ENCODE assay signal across 21 cellular contexts in the genomic region with DNA sequence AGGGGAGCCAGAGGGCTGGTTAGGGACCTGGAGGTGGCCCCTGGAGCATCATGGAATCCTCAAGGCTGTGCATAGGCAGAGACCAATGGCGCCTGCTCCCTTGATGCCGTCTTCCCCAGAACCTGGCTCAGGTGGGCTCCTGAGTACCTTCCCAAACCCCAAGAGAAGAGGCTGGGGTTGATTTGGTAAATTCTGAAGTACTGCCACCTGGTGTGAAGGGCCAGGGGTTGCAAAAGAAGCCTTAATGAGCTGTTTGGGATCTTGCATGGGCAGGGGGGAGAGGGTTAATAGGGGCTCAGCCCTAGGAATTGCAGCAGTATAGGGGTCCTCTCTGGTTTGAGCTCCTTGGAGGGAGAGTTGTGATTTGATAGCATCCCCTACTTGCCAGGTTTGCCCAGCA. TPM values are rescaled to one million over a fixed set of nuclear protein-coding genes. Genes with fewer than 3 reads are reported as not detected.
DNase-seq lines count a peak whose midpoint lies in the region; ATAC-seq and TF ChIP-seq lines count a peak whose summit lies in the region.
"Had no signal": no experiment of that assay in that cellular context is flagged by ENCODE, and none has a peak within 500 bp of the region (broad histone marks: within the 10 kb centered on the region; RNA-seq: fewer than 3 reads in every experiment).

No MANE protein-coding gene starts in this region.

- no peak overlapping the region for H3K4me2 ChIP-seq in HCT116 (ENCODE audit: low read length)
- H3K4me2 ChIP-seq in osteoblast (ENCODE audit: insufficient read depth, low read length) = no peak overlapping the region

- TF ChIP-seq POLR2A in HCT116 (IDR thresholded peaks at IDR 0.05; ENCODE audit: borderline replicate concordance, extremely low read depth, insufficient read depth, insufficient read length) = no peak

- H3K4me1 ChIP-seq in HCT116 (ENCODE audit: control insufficient read depth in 1 of 2, insufficient read depth in 2 of 2, low read length in 2 of 2) = peaks cover 24 to 39% of the 10 kb centered on the region in 2 experiments
- H3K4me1 ChIP-seq in colonic mucosa = peaks cover 17% of the 10 kb centered on the region
- peaks cover 18% of the 10 kb centered on the region for H3K4me1 ChIP-seq in osteoblast (ENCODE audit: insufficient read depth, low read length)
- H3K4me1 ChIP-seq: ascending aorta had no signal

- H3K79me2 ChIP-seq in HCT116 (ENCODE audit: insufficient read depth, low read length) = peaks cover 11% of the 10 kb centered on the region; the same call in 1 of the 2 replicates
- H3K79me2 ChIP-seq in osteoblast (ENCODE audit: insufficient read depth, low read length) = peaks cover 18% of the 10 kb centered on the region

- H3K9me2 ChIP-seq in HCT116 (ENCODE audit: insufficient read depth) = no peaks in the 10 kb centered on the region

- H3K9ac ChIP-seq in HCT116 (ENCODE audit: low read length) (no peak overlapping the region), colonic mucosa (ENCODE audit: low read depth in 2 of 2, low read length in 2 of 2) (peak overlapping the region in 1 of 2 donors; percentile 56)

- H3K27me3 ChIP-seq in HCT116 (ENCODE audit: insufficient read depth, low read length) (no peaks in the 10 kb centered on the region), colonic mucosa (no peaks in the 10 kb centered on the region), osteoblast (ENCODE audit: insufficient read depth, low read length) (no peaks in the 10 kb centered on the region)
- H3K27me3 ChIP-seq: ascending aorta, dorsolateral prefrontal cortex, ovary had no signal

- H3K27ac ChIP-seq in HCT116 (ENCODE audit: low read depth, low read length) (no peak overlapping the region), colonic mucosa (peak overlapping the region; percentile 83), osteoblast (ENCODE audit: low read depth, low read length) (no peak overlapping the region)
- H3K27ac ChIP-seq: ascending aorta, dorsolateral prefrontal cortex, ovary had no signal

- TF ChIP-seq CTCF in GM10266 (IDR thresholded peaks at IDR 0.05; ENCODE audit: control insufficient read depth, insufficient read depth, low read depth, missing control alignments) (peak; percentile 12), HCT116 (IDR thresholded peaks at IDR 0.05 in 2 of 3, conservative IDR thresholded peaks at IDR 0.05 in 1 of 3; ENCODE audit: borderline replicate concordance in 1 of 3, insufficient read depth in 1 of 3, low read depth in 2 of 3, low read length in 2 of 3) (peak; percentile 24 to 35 (median 30); a peak in 5 of 6 replicates), colonic mucosa (IDR thresholded peaks at IDR 0.05) (no peak), osteoblast (IDR thresholded peaks at IDR 0.05; ENCODE audit: extremely low read depth, low read depth, low read length) (peak; percentile 18)

- H2AFZ ChIP-seq in HCT116 (ENCODE audit: low read depth, low read length, poor library complexity, severe bottlenecking) = no peak overlapping the region
- no peak overlapping the region for H2AFZ ChIP-seq in osteoblast (ENCODE audit: low read length)

- H4K20me1 ChIP-seq in HCT116 (ENCODE audit: insufficient read depth) (no peaks in the 10 kb centered on the region), osteoblast (ENCODE audit: insufficient read depth, low read length) (no peaks in the 10 kb centered on the region)

- peak; percentile 39; the same call in 1 of the 2 replicates for ATAC-seq in HCT116
- no peak for ATAC-seq in GM19397 (IDR thresholded peaks at IDR 0.05; ENCODE audit: unreplicated experiment)
- ATAC-seq: naive thymus-derived CD8-positive, alpha-beta T cell; stimulated activated naive CD8-positive, alpha-beta T cell treated with anti-CD3 and anti-CD28 coated beads, Interleukin-15, Interleukin-2, amounts not matched to agents 100 U/mL and 50 U/mL, for 24 hours had no signal

- no peaks in the 10 kb centered on the region for H3K36me3 ChIP-seq in HCT116 (ENCODE audit: control insufficient read depth in 1 of 2, insufficient read depth in 2 of 2, low read length in 2 of 2)
- no peaks in the 10 kb centered on the region for H3K36me3 ChIP-seq in colonic mucosa
- no peaks in the 10 kb centered on the region for H3K36me3 ChIP-seq in osteoblast (ENCODE audit: insufficient read depth, low read length)
- H3K36me3 ChIP-seq: ascending aorta, ovary had no signal

- H3K9me3 ChIP-seq in HCT116 (ENCODE audit: control insufficient read depth in 1 of 2, insufficient read depth in 1 of 2, low read depth in 1 of 2, low read length in 2 of 2) = no peaks in the 10 kb centered on the region
- no peaks in the 10 kb centered on the region for H3K9me3 ChIP-seq in colonic mucosa
- H3K9me3 ChIP-seq in osteoblast (ENCODE audit: low read depth, low read length) = no peaks in the 10 kb centered on the region
- H3K9me3 ChIP-seq: ascending aorta, ovary had no signal

- POLR2A ChIA-PET in HCT116 (lab: Charles Lee) = no interaction called here

- RAD21 ChIA-PET in HCT116 (lab: Charles Lee; ENCODE audit: low non-redundant PET in 1 of 2, low total read pairs in 2 of 2, uncharacterized antibody in 2 of 2, unreplicated experiment in 2 of 2) = interaction anchor here (0.9 to 1.0 kb wide), 2 partner anchors 58 kb away, joined by 3 read pairs; no protein-coding TSS in a partner anchor

- intact Hi-C loops in HCT116 (cut with micrococcal nuclease) = loop anchor here (10.0 kb wide), 1 partner anchor 152 kb away; no protein-coding TSS in a partner anchor
- intact Hi-C loops in colonic mucosa (cut with DNase I) = no loop called here

- DNase-seq in GM10266 (ENCODE audit: extremely low spot score) = no peak
- DNase-seq in HCT116 (ENCODE audit: low read depth, low spot score) = no peak
- no peak for DNase-seq in colonic mucosa
- no peak for DNase-seq in osteoblast (ENCODE audit: insufficient read length, low spot score, missing footprints)
- DNase-seq in DMS79 treated with DMSO at 0.1 percent for 48 hours (lab: John Stamatoyannopoulos, UW) = no peak
- no peak for DNase-seq in iPS-NIHi11 (ENCODE audit: low spot score)
- DNase-seq: activated CD8-positive, alpha-beta memory T cell treated with anti-CD3 and anti-CD28 coated beads, Interleukin-2, amount 50 U/mL, for 48 hours; CD4-positive, CD25-positive, alpha-beta regulatory T cell; dorsolateral prefrontal cortex; head of caudate nucleus; IMR-90; mesenchymal stem cell; naive thymus-derived CD8-positive, alpha-beta T cell; NCI-H1105 treated with DMSO at 0.1 percent for 48 hours; NCI-H2081; ovary; Right ventricle myocardium superior; stimulated activated CD4-positive, alpha-beta T cell treated with anti-CD3 and anti-CD28 coated beads, Interleukin-4, amount 100 ng/mL, for 4 hours; stimulated activated naive CD8-positive, alpha-beta T cell treated with anti-CD3 and anti-CD28 coated beads, Interleukin-15, Interleukin-2, amounts not matched to agents 100 U/mL and 50 U/mL, for 24 hours had no signal

- H3K4me3 ChIP-seq in HCT116 (replicated peaks in 1 of 2; ENCODE audit: low read depth in 1 of 2, low read length in 2 of 2) (no peak overlapping the region), colonic mucosa (no peak overlapping the region), osteoblast (ENCODE audit: insufficient read depth, low read length) (no peak overlapping the region)
- H3K4me3 ChIP-seq: ascending aorta, dorsolateral prefrontal cortex, ovary had no signal

- CTCF ChIA-PET in HCT116 (lab: Charles Lee) = interaction anchor here (0.6 to 1.0 kb wide), 4 partner anchors 13 to 132 kb away, joined by 3 to 7 read pairs (median 4); no protein-coding TSS in a partner anchor

- peak; percentile 55 for TF ChIP-seq RAD21 in HCT116 (IDR thresholded peaks at IDR 0.05; ENCODE audit: low read depth)

- no TSS peak for BruUV-seq in HCT116 (replicated peaks; lab: Mats Ljungman, UMichigan)

TF ChIP-seq in HCT116, 20 proteins besides CTCF, POLR2A, EP300 and RAD21 (continues in another document):
- TF ChIP-seq ELF1 (IDR thresholded peaks at IDR 0.05; ENCODE audit: borderline replicate concordance, low read depth) = no peak
- no peak for TF ChIP-seq FOSL1 (IDR thresholded peaks at IDR 0.05; ENCODE audit: low read depth)
- TF ChIP-seq EGR1 (IDR thresholded peaks at IDR 0.05; ENCODE audit: low read depth) = no peak
- no peak for TF ChIP-seq ZFX (IDR thresholded peaks at IDR 0.05)
- no peak for TF ChIP-seq TCF7L2 (IDR thresholded peaks at IDR 0.05; ENCODE audit: borderline replicate concordance, extremely low read depth, insufficient read depth, insufficient read length)
- TF ChIP-seq SP1 (IDR thresholded peaks at IDR 0.05; ENCODE audit: low read depth) = no peak
- TF ChIP-seq, protein P1, sequence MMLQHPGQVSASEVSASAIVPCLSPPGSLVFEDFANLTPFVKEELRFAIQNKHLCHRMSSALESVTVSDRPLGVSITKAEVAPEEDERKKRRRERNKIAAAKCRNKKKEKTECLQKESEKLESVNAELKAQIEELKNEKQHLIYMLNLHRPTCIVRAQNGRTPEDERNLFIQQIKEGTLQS (IDR thresholded peaks at IDR 0.05) = no peak
- TF ChIP-seq EZH2 (IDR thresholded peaks at IDR 0.05) = no peak
- TF ChIP-seq CBX3 (IDR thresholded peaks at IDR 0.05; ENCODE audit: low read depth) = no peak
- TF ChIP-seq ZNF274 (IDR thresholded peaks at IDR 0.05; ENCODE audit: low read depth, low read length) = no peak
- TF ChIP-seq SRF (IDR thresholded peaks at IDR 0.05; ENCODE audit: low read depth) = no peak
- TF ChIP-seq, protein P2, sequence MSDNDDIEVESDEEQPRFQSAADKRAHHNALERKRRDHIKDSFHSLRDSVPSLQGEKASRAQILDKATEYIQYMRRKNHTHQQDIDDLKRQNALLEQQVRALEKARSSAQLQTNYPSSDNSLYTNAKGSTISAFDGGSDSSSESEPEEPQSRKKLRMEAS (IDR thresholded peaks at IDR 0.05) = no peak
- TF ChIP-seq POLR2AphosphoS5 (IDR thresholded peaks at IDR 0.05; ENCODE audit: low read depth, low read length) = no peak
- no peak for TF ChIP-seq EZH2phosphoT487 (IDR thresholded peaks at IDR 0.05; ENCODE audit: borderline replicate concordance)

RNA-seq across cellular contexts. Expression of a gene that starts 52.1 kb away (rescaled TPM):
- total RNA-seq in HCT116 (2021; ENCODE audit: unreplicated experiment) (56.0 TPM), colonic mucosa (100 to 1,000 TPM; 205 TPM), osteoblast (24.2 and 27.9 TPM in 2 replicates)
- 92.6 and 95.7 TPM in 2 replicates for polyA plus RNA-seq in HCT116 (2012)
